ENCODE assay signal across 13 cellular contexts in the genomic region with DNA sequence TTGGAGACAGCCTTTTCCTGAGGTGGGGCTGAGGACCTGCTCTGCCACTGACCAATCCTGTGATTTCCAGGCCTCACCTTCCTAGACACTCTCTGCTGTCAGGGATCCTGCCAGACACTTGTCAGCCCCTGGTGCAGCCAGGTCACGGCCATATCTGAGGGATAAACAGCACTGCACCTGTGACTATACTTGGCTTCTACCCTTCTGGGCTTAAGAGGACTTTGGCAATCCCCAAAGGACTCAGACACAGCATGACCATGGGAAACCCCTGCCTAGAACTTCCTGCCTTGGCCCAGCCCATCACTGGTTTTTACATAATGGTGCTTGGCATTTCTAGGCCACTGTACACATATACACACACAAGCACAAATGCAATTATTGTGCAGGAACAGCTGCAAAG. TPM values are rescaled to one million over a fixed set of nuclear protein-coding genes. Genes with fewer than 3 reads are reported as not detected.
DNase-seq lines count a peak whose midpoint lies in the region; ATAC-seq and TF ChIP-seq lines count a peak whose summit lies in the region.
"Had no signal": no experiment of that assay in that cellular context is flagged by ENCODE, and none has a peak within 500 bp of the region (broad histone marks: within the 10 kb centered on the region; RNA-seq: fewer than 3 reads in every experiment).

No MANE protein-coding gene starts in this region.

- no peak for TF ChIP-seq CTCF in foreskin keratinocyte (conservative IDR thresholded peaks at IDR 0.05)

- no peak overlapping the region for H3K27ac ChIP-seq in foreskin keratinocyte

- peak; percentile 35 for DNase-seq in islet precursor cell
- DNase-seq in foreskin keratinocyte: no peak
- DNase-seq in activated T-cell treated with anti-CD3 and anti-CD28 coated beads, Interleukin-2, amount 50 U/mL, for 48 hours: no peak
- DNase-seq in stimulated activated naive CD4-positive, alpha-beta T cell (lab: John Stamatoyannopoulos, UW): no peak
- DNase-seq in globus pallidus (ENCODE audit: low spot score): no peak
- DNase-seq: activated naive CD4-positive, alpha-beta T cell treated with anti-CD3 and anti-CD28 coated beads, Interleukin-2, amount 50 U/mL, for 16 hours; effector CD8-positive, alpha-beta T cell; MV-4-11; small intestine had no signal

- H3K4me1 ChIP-seq in foreskin keratinocyte: no peaks in the 10 kb centered on the region
- H3K4me1 ChIP-seq: HAP-1 had no signal

- H3K27me3 ChIP-seq in foreskin keratinocyte: no peaks in the 10 kb centered on the region

- ATAC-seq in GM18858 (IDR thresholded peaks at IDR 0.05; ENCODE audit: unreplicated experiment): peak; percentile 86
- peak; percentile 83 for ATAC-seq in GM21381 (IDR thresholded peaks at IDR 0.05; ENCODE audit: unreplicated experiment)
- peak; percentile 56 for ATAC-seq in HG03066 (IDR thresholded peaks at IDR 0.05; ENCODE audit: low read depth, unreplicated experiment)
- ATAC-seq in foreskin keratinocyte: no peak

RNA-seq across cellular contexts. Expression of a gene that starts 11.6 kb away (rescaled TPM):
- total RNA-seq in foreskin keratinocyte: not detected in 2 replicates
- polyA plus RNA-seq in foreskin keratinocyte: not detected in 2 replicates

RNA-seq across cellular contexts. Expression of a gene that starts 40.1 kb away (rescaled TPM):
- total RNA-seq in foreskin keratinocyte: 2.1 and 4.3 TPM in 2 replicates
- 1.4 and 2.2 TPM in 2 replicates for polyA plus RNA-seq in foreskin keratinocyte
